Comparison of ENCODE assay signal across 8 cellular contexts in the genomic region with DNA sequence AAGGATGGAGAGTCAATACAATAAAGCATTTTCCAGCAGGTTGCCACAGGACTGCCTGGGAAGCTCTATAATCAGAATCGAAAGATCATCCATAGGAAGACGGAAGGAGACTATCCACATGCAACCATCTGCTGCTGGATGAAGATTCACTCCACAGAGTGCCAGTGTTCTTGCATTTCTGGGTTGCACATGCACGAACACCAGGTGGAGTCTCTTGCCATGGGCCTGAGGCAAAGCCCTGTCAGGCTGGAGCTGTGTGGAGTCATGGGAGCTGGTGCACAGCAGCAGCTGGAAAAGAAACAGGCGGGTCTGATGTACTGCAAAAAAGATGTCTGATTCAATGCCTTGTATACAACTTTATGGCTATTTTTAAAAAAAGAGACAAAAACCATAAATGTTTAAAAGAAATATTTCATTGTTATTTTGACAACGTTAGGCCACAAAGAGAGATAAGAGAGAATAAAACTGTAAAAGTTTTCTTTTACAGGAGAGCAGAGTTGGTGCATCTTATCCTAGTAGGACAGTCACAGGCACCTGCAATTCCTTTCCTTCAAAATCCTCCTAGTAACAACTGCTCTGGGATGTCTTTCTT. TPM values are rescaled to one million over a fixed set of nuclear protein-coding genes. Genes with fewer than 3 reads are reported as not detected.
DNase-seq lines count a peak whose midpoint lies in the region; ATAC-seq and TF ChIP-seq lines count a peak whose summit lies in the region.

No MANE protein-coding gene starts in this region.

- H3K27ac ChIP-seq in tibial nerve: no peak overlapping the region

- TF ChIP-seq POLR2A in tibial nerve (IDR thresholded peaks at IDR 0.05): no peak

- WGBS in tibial nerve, 2 donors: 62 to 67% methylated on average over 5 of the region's 5 CpGs

- TF ChIP-seq CTCF in choroid plexus epithelial cell (conservative IDR thresholded peaks at IDR 0.05; ENCODE audit: low read depth, low read length): peak; percentile 49
- no peak for TF ChIP-seq CTCF in mucosa of descending colon (IDR thresholded peaks at IDR 0.05)
- TF ChIP-seq CTCF in tibial nerve (IDR thresholded peaks at IDR 0.05): peak in 2 of 5 experiments; percentile 16 to 40

- H3K9me3 ChIP-seq in mucosa of descending colon: no peaks in the 10 kb centered on the region
- H3K9me3 ChIP-seq in tibial nerve: no peaks in the 10 kb centered on the region

- intact Hi-C loops in mucosa of descending colon (cut with DNase I, micrococcal nuclease): no loop called here

- H3K4me1 ChIP-seq in mucosa of descending colon (ENCODE audit: low read depth): no peaks in the 10 kb centered on the region
- no peaks in the 10 kb centered on the region for H3K4me1 ChIP-seq in tibial nerve

- peak; percentile 49 for ATAC-seq in mucosa of descending colon

- H3K36me3 ChIP-seq in mucosa of descending colon (ENCODE audit: low read depth): no peaks in the 10 kb centered on the region
- no peaks in the 10 kb centered on the region for H3K36me3 ChIP-seq in tibial nerve

- TF ChIP-seq EP300 in tibial nerve (IDR thresholded peaks at IDR 0.05): no peak

- H3K4me3 ChIP-seq in choroid plexus epithelial cell (ENCODE audit: low read depth, low read length) (no peak overlapping the region), mucosa of descending colon (no peak overlapping the region), tibial nerve (no peak overlapping the region)

- peak; percentile 47 for DNase-seq in COR-L47 (lab: John Stamatoyannopoulos, UW)
- peak; percentile 37 for DNase-seq in M059J (ENCODE audit: low read depth)
- peak; percentile 46 for DNase-seq in choroid plexus epithelial cell (ENCODE audit: low read depth)
- peak in 2 of 3 donors; percentile 32 to 41 for DNase-seq in mucosa of descending colon
- DNase-seq in HK-2 (ENCODE audit: unreplicated experiment): no peak
- no peak for DNase-seq in Kasumi-1 (lab: John Stamatoyannopoulos, UW)
- no peak for DNase-seq in T-helper 1 cell
- no peak for DNase-seq in tibial nerve (ENCODE audit: low spot score in 2 of 2)

- H3K27me3 ChIP-seq in tibial nerve: no peaks in the 10 kb centered on the region

RNA-seq across cellular contexts. Expression of a gene that starts 12.9 kb away (rescaled TPM):
- total RNA-seq in M059J (2014; rRNA removed; shearing (Covaris generic)): 1.2 and 5.8 TPM in 2 replicates
- total RNA-seq in mucosa of descending colon (1 to 10 TPM in 1 of 3 donors, under 1 TPM in 2; 0.14 to 2.7 (median 0.49) TPM), tibial nerve (1 to 10 TPM; 1.8 to 9.8 (median 2.5) TPM)

Comparison
In these comparisons a context has a peak if more than half of its experiments do, and no peak if none do; other contexts are left out.
1. DNase-seq: peak in COR-L47 (single experiment), M059J (single experiment), choroid plexus epithelial cell (single experiment) and mucosa of descending colon (2 of 3); none in HK-2 (single experiment), Kasumi-1 (0 of 2), T-helper 1 cell (0 of 5) and tibial nerve (0 of 2).